In genomic region chr17:33291248-33292183, GRCh38 we compare ENCODE assay signal across 8 cellular contexts. TPM values are rescaled to one million over a fixed set of nuclear protein-coding genes. Genes with fewer than 3 reads are reported as not detected.
A peak's percentile ranks its signal among the peaks of the same experiment; 100 is the strongest.
DNase-seq lines count a peak whose midpoint lies in the region; ATAC-seq and TF ChIP-seq lines count a peak whose summit lies in the region.
"Had no signal": no experiment of that assay in that cellular context is flagged by ENCODE, and none has a peak within 500 bp of the region (broad histone marks: within the 10 kb centered on the region; RNA-seq: fewer than 3 reads in every experiment).

No MANE protein-coding gene starts in this region.

- H3K4me3 ChIP-seq in foreskin fibroblast (ENCODE audit: low read depth in 1 of 2, low read length in 2 of 2) (peak overlapping the region; percentile 34 to 43), prostate gland (peak overlapping the region; percentile 6 to 22)

- in situ Hi-C loops in GM13976 (cut with MboI; ENCODE audit: low sequenced_read_pairs, unreplicated experiment): no loop called here

- no peaks in the 10 kb centered on the region for H3K9me3 Mint-ChIP-seq in T-cell

- no peak for TF ChIP-seq POLR2A in prostate gland (IDR thresholded peaks at IDR 0.05)

- peaks cover 8 to 11% (median 10%) of the 10 kb centered on the region in 3 donors for H3K4me1 Mint-ChIP-seq in T-cell

- DNase-seq in GM13976 (ENCODE audit: low spot score) (peak; percentile 30), T-cell (no peak), foreskin fibroblast (peak; percentile 45 to 69), prostate gland (ENCODE audit: low spot score) (no peak), NCI-H2107 (lab: John Stamatoyannopoulos, UW) (no peak), activated gamma-delta T cell treated with Interleukin-2 at 50 U/mL for 16 hours (no peak)

- peaks cover 4% of the 10 kb centered on the region for H3K27me3 ChIP-seq in prostate gland (replicated peaks; ENCODE audit: insufficient read depth)

- CTCF ChIA-PET in T-cell (lab: Charles Lee): no interaction called here

- H3K9me3 ChIP-seq in prostate gland: no peaks in the 10 kb centered on the region

- POLR2A ChIA-PET in T-cell (lab: Charles Lee): no interaction called here

- H3K4me1 ChIP-seq in prostate gland (replicated peaks): peaks cover 4% of the 10 kb centered on the region

- peak overlapping the region in 2 of 3 donors; percentile 50 to 71 for H3K4me3 Mint-ChIP-seq in T-cell

- peak overlapping the region in 1 of 2 donors; percentile 36 for H3K27ac Mint-ChIP-seq in T-cell

- peaks cover 48 to 56% of the 10 kb centered on the region in 2 donors for H3K27me3 Mint-ChIP-seq in T-cell

- ATAC-seq in T-cell (replicated peaks in 1 of 4) (peak in 1 of 4 experiments; percentile 33), HG03354 (IDR thresholded peaks at IDR 0.05; ENCODE audit: poor library complexity, severe bottlenecking, unreplicated experiment) (no peak)

- no peaks in the 10 kb centered on the region for H3K36me3 ChIP-seq in prostate gland

- TF ChIP-seq CTCF in GM13976 (IDR thresholded peaks at IDR 0.05; ENCODE audit: borderline replicate concordance, control extremely low read depth, extremely low read depth, insufficient read depth, missing control alignments): no peak
- no peak for TF ChIP-seq CTCF in foreskin fibroblast (IDR thresholded peaks at IDR 0.05; ENCODE audit: low read depth, low read length)
- TF ChIP-seq CTCF in prostate gland (IDR thresholded peaks at IDR 0.05): no peak

- intact Hi-C loops in prostate gland (cut with DNase I): no loop called here

- H3K36me3 Mint-ChIP-seq in T-cell: no peaks in the 10 kb centered on the region

- H3K27ac ChIP-seq in prostate gland: no peak overlapping the region

- WGBS in prostate gland: 2% methylated on average over 57 of the region's 104 CpGs

RNA-seq across cellular contexts. Expression of gene ASIC2, which starts 1.6 kb away (rescaled TPM):
- total RNA-seq in T-cell (not detected), prostate gland (1 to 10 TPM in 1 of 2 donors, not detected in 1; 3.2 TPM)
- total RNA-seq: LHCN-M2 had no signal

Comparison
In these comparisons a context has a peak if more than half of its experiments do, and no peak if none do; other contexts are left out.
1. DNase-seq: peak in GM13976 (single experiment) and foreskin fibroblast (2 of 2); none in T-cell (0 of 34), prostate gland (single experiment), NCI-H2107 (single experiment) and activated gamma-delta T cell treated with Interleukin-2 at 50 U/mL for 16 hours (single experiment).